Comparison of ENCODE assay signal across 1 cellular context in the genomic region with DNA sequence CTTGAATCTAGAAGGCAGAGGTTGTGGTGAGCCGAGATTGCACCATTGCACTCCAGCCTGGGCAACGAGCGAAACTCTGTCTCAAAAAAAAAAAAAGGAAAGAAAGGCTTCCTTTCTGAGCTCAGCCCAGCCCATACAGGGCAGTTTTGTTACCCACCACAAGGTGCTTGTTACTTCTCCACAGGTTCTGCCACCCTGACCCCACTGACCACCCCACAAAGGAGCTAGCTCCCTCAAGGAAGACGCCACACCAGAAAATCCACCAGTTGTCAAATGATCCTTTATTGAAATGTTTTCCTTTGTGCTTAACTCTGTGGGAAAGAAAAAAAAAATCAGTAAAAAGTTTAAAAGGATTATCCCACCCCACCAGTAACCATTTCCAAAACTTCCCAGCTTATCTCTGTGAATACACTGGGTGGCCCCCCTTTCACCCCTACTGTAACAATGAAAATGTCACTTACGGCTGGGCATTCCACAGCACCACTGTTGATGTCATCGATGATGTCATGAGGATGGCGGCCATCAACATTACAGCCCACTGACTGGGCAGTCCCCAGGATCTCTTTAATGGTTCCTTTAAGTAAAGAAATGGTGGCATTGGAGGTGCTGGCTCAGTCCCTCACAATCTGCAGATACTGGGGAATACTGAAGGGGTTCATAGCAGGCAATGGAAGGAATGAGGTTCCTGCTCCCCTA.
TF ChIP-seq lines count a peak whose summit lies in the region.

No MANE protein-coding gene starts in this region.

TF ChIP-seq in HepG2, 621 proteins besides CTCF, POLR2A, EP300 and RAD21:
- TF ChIP-seq ZBTB7A (CRISPR knock-in tag; IDR thresholded peaks at IDR 0.05) (no peak), HNRNPK (IDR thresholded peaks at IDR 0.05; ENCODE audit: low read depth, low read length, poor library complexity, severe bottlenecking) (no peak), RBFOX2 (IDR thresholded peaks at IDR 0.05; ENCODE audit: low read depth, low read length) (peak; percentile 74), ZBTB21 (CRISPR knock-in tag; IDR thresholded peaks at IDR 0.05) (peak; percentile 61), ONECUT2 (CRISPR knock-in tag; IDR thresholded peaks at IDR 0.05) (no peak), RBM22 (optimal IDR thresholded peaks at IDR 0.05; ENCODE audit: low read length) (peak; percentile 40), ZNF616 (CRISPR knock-in tag; IDR thresholded peaks at IDR 0.05; ENCODE audit: low read depth) (no peak), TEAD2 (CRISPR knock-in tag; IDR thresholded peaks at IDR 0.05) (no peak), DPF2 (CRISPR knock-in tag; IDR thresholded peaks at IDR 0.05; ENCODE audit: borderline replicate concordance, low read depth) (no peak), FOXO1 (CRISPR knock-in tag; IDR thresholded peaks at IDR 0.05) (no peak), ATF7 (IDR thresholded peaks at IDR 0.05) (peak; percentile 73), ATF7 (CRISPR knock-in tag; IDR thresholded peaks at IDR 0.05) (no peak), SYNCRIP (IDR thresholded peaks at IDR 0.05; ENCODE audit: insufficient read depth, low read depth, low read length) (no peak), FOXM1 (CRISPR knock-in tag; IDR thresholded peaks at IDR 0.05) (no peak), MATR3 (CRISPR knock-in tag; IDR thresholded peaks at IDR 0.05) (no peak), TSC22D2 (CRISPR knock-in tag; IDR thresholded peaks at IDR 0.05; ENCODE audit: borderline replicate concordance) (no peak), NFIC (IDR thresholded peaks at IDR 0.05; ENCODE audit: low read length) (no peak), MAFG (CRISPR knock-in tag; IDR thresholded peaks at IDR 0.05) (no peak), ZNF235 (CRISPR knock-in tag; IDR thresholded peaks at IDR 0.05; ENCODE audit: borderline replicate concordance) (no peak), HES4 (CRISPR knock-in tag; IDR thresholded peaks at IDR 0.05; ENCODE audit: borderline replicate concordance) (no peak), CREB1 (IDR thresholded peaks at IDR 0.05) (peak; percentile 82), CREB1 (CRISPR knock-in tag; IDR thresholded peaks at IDR 0.05) (no peak), RFX5 (IDR thresholded peaks at IDR 0.05; ENCODE audit: low read depth, low read length) (no peak), ZC3H13 (CRISPR knock-in tag; IDR thresholded peaks at IDR 0.05) (0 out of 2 replicates have a peak, but pooled peaks have one; percentile 5), SNAI1 (CRISPR knock-in tag; IDR thresholded peaks at IDR 0.05; ENCODE audit: borderline replicate concordance) (no peak), RAD51 (IDR thresholded peaks at IDR 0.05; ENCODE audit: borderline replicate concordance) (no peak)
- TF ChIP-seq, protein P1, sequence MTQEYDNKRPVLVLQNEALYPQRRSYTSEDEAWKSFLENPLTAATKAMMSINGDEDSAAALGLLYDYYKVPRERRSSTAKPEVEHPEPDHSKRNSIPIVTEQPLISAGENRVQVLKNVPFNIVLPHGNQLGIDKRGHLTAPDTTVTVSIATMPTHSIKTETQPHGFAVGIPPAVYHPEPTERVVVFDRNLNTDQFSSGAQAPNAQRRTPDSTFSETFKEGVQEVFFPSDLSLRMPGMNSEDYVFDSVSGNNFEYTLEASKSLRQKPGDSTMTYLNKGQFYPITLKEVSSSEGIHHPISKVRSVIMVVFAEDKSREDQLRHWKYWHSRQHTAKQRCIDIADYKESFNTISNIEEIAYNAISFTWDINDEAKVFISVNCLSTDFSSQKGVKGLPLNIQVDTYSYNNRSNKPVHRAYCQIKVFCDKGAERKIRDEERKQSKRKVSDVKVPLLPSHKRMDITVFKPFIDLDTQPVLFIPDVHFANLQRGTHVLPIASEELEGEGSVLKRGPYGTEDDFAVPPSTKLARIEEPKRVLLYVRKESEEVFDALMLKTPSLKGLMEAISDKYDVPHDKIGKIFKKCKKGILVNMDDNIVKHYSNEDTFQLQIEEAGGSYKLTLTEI (CRISPR knock-in tag; conservative IDR thresholded peaks at IDR 0.05): no peak
- TF ChIP-seq, protein P2, sequence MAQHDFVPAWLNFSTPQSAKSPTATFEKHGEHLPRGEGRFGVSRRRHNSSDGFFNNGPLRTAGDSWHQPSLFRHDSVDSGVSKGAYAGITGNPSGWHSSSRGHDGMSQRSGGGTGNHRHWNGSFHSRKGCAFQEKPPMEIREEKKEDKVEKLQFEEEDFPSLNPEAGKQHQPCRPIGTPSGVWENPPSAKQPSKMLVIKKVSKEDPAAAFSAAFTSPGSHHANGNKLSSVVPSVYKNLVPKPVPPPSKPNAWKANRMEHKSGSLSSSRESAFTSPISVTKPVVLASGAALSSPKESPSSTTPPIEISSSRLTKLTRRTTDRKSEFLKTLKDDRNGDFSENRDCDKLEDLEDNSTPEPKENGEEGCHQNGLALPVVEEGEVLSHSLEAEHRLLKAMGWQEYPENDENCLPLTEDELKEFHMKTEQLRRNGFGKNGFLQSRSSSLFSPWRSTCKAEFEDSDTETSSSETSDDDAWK (CRISPR knock-in tag; IDR thresholded peaks at IDR 0.05): no peak
- TF ChIP-seq, protein P3, sequence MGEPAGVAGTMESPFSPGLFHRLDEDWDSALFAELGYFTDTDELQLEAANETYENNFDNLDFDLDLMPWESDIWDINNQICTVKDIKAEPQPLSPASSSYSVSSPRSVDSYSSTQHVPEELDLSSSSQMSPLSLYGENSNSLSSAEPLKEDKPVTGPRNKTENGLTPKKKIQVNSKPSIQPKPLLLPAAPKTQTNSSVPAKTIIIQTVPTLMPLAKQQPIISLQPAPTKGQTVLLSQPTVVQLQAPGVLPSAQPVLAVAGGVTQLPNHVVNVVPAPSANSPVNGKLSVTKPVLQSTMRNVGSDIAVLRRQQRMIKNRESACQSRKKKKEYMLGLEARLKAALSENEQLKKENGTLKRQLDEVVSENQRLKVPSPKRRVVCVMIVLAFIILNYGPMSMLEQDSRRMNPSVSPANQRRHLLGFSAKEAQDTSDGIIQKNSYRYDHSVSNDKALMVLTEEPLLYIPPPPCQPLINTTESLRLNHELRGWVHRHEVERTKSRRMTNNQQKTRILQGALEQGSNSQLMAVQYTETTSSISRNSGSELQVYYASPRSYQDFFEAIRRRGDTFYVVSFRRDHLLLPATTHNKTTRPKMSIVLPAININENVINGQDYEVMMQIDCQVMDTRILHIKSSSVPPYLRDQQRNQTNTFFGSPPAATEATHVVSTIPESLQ (CRISPR knock-in tag; conservative IDR thresholded peaks at IDR 0.05): no peak
- TF ChIP-seq, protein P4, sequence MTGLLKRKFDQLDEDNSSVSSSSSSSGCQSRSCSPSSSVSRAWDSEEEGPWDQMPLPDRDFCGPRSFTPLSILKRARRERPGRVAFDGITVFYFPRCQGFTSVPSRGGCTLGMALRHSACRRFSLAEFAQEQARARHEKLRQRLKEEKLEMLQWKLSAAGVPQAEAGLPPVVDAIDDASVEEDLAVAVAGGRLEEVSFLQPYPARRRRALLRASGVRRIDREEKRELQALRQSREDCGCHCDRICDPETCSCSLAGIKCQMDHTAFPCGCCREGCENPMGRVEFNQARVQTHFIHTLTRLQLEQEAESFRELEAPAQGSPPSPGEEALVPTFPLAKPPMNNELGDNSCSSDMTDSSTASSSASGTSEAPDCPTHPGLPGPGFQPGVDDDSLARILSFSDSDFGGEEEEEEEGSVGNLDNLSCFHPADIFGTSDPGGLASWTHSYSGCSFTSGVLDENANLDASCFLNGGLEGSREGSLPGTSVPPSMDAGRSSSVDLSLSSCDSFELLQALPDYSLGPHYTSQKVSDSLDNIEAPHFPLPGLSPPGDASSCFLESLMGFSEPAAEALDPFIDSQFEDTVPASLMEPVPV (CRISPR knock-in tag; IDR thresholded peaks at IDR 0.05): no peak
- TF ChIP-seq, protein P5, sequence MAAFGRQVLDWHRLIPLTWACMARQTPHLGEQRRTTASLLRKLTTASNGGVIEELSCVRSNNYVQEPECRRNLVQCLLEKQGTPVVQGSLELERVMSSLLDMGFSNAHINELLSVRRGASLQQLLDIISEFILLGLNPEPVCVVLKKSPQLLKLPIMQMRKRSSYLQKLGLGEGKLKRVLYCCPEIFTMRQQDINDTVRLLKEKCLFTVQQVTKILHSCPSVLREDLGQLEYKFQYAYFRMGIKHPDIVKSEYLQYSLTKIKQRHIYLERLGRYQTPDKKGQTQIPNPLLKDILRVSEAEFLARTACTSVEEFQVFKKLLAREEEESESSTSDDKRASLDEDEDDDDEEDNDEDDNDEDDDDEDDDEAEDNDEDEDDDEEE (CRISPR knock-in tag; IDR thresholded peaks at IDR 0.05): no peak
